In genomic region chr15:43225201-43225949, GRCh38 we compare ENCODE assay signal across 9 cellular contexts. TPM values are rescaled to one million over a fixed set of nuclear protein-coding genes. Genes with fewer than 3 reads are reported as not detected.
DNase-seq lines count a peak whose midpoint lies in the region; ATAC-seq and TF ChIP-seq lines count a peak whose summit lies in the region.
"Had no signal": no experiment of that assay in that cellular context is flagged by ENCODE, and none has a peak within 500 bp of the region (broad histone marks: within the 10 kb centered on the region; RNA-seq: fewer than 3 reads in every experiment).

No MANE protein-coding gene starts in this region.

- H3K79me2 ChIP-seq in DOHH2 (ENCODE audit: control insufficient read depth, low read length) (no peaks in the 10 kb centered on the region), PC-9 (ENCODE audit: low read depth) (no peaks in the 10 kb centered on the region)

- H3K4me1 ChIP-seq in DOHH2 (ENCODE audit: control insufficient read depth, low read length): no peaks in the 10 kb centered on the region
- H3K4me1 ChIP-seq in PC-9 (replicated peaks; ENCODE audit: insufficient read depth): peaks cover 13% of the 10 kb centered on the region

- H3K36me3 ChIP-seq in DOHH2 (ENCODE audit: control insufficient read depth, low read length): no peaks in the 10 kb centered on the region
- H3K36me3 ChIP-seq in PC-9 (ENCODE audit: low read depth): no peaks in the 10 kb centered on the region

- no peaks in the 10 kb centered on the region for H3K9me2 ChIP-seq in DOHH2 (replicated peaks; ENCODE audit: control insufficient read depth, low read length)
- H3K9me2 ChIP-seq in PC-9 (ENCODE audit: insufficient read depth): no peaks in the 10 kb centered on the region

- DNase-seq in HT-29 (ENCODE audit: low spot score) (peak; percentile 84), PC-9 (peak; percentile 43 to 45), head of caudate nucleus (peak in 33 of 42 donors; percentile 23 to 77 (median 49)), posterior vena cava (ENCODE audit: low spot score) (peak; percentile 53)
- DNase-seq in activated naive CD4-positive, alpha-beta T cell treated with anti-CD3 and anti-CD28 coated beads, Interleukin-2, amount 50 U/mL, for 16 hours: peak; percentile 25

- H2AFZ ChIP-seq in PC-9: no peak overlapping the region

- no peak overlapping the region for H3K4me3 ChIP-seq in DOHH2 (ENCODE audit: low read length)
- no peak overlapping the region for H3K4me3 ChIP-seq in PC-9

- intact Hi-C loops in PC-9 (cut with micrococcal nuclease; ENCODE audit: unreplicated experiment): loop anchor here (1.0 kb wide), 1 partner anchor 60 kb away; no protein-coding TSS in a partner anchor
- intact Hi-C loops in head of caudate nucleus (cut with DNase I): loop anchor here (5.0 kb wide), 1 partner anchor 52 kb away; no protein-coding TSS in a partner anchor
- intact Hi-C loops in posterior vena cava (cut with DNase I): loop anchor here in 1 of 2 donors (5.0 kb wide), 1 partner anchor 1103 kb away; no protein-coding TSS in a partner anchor

- ATAC-seq in GM21737 (IDR thresholded peaks at IDR 0.05; ENCODE audit: unreplicated experiment): no peak
- ATAC-seq in GM21619 (IDR thresholded peaks at IDR 0.05; ENCODE audit: unreplicated experiment): no peak

- POLR2A ChIA-PET in PC-9 (lab: Charles Lee; ENCODE audit: unreplicated experiment): interaction anchor here (0.5 to 0.6 kb wide), 4 partner anchors 20 to 86 kb away, joined by 3 to 7 read pairs (median 4); no protein-coding TSS in a partner anchor

- TF ChIP-seq CTCF in DOHH2 (IDR thresholded peaks at IDR 0.05; ENCODE audit: low read depth, low read length, poor library complexity, severe bottlenecking): peak; percentile 78
- TF ChIP-seq CTCF in PC-9 (conservative IDR thresholded peaks at IDR 0.05): peak; percentile 82

- H3K27ac ChIP-seq in DOHH2 (ENCODE audit: low read depth, low read length) (no peak overlapping the region), PC-9 (no peak overlapping the region)

- H3K4me2 ChIP-seq in DOHH2 (ENCODE audit: low read length): no peak overlapping the region
- no peak overlapping the region for H3K4me2 ChIP-seq in PC-9

- H3K9me3 ChIP-seq in DOHH2 (ENCODE audit: control insufficient read depth, insufficient read depth, low read length) (no peaks in the 10 kb centered on the region), PC-9 (ENCODE audit: insufficient read depth, low read depth) (no peaks in the 10 kb centered on the region)

- BruUV-seq in PC-9 (replicated peaks; lab: Mats Ljungman, UMichigan): no TSS peak

- no peaks in the 10 kb centered on the region for H3F3A ChIP-seq in DOHH2 (ENCODE audit: control insufficient read depth, insufficient read depth)
- peaks cover 5% of the 10 kb centered on the region; the same call in 1 of the 2 replicates for H3F3A ChIP-seq in PC-9 (ENCODE audit: insufficient read depth, low read depth)

- H4K20me1 ChIP-seq in DOHH2 (ENCODE audit: control insufficient read depth, insufficient read depth, low read depth, low read length): no peaks in the 10 kb centered on the region
- no peaks in the 10 kb centered on the region for H4K20me1 ChIP-seq in PC-9 (ENCODE audit: insufficient read depth)

- H3K27me3 ChIP-seq in DOHH2 (ENCODE audit: control insufficient read depth, low read length) (no peaks in the 10 kb centered on the region; the same call in 1 of the 2 replicates), PC-9 (ENCODE audit: insufficient read depth, low read depth) (no peaks in the 10 kb centered on the region)

- CTCF ChIA-PET in PC-9 (lab: Charles Lee): interaction anchor here (0.6 to 2.4 kb wide), 8 partner anchors 38 to 187 kb away, joined by 3 to 30 read pairs (median 5); partner anchors contain the start of gene TGM5

RNA-seq across cellular contexts. Expression of gene EPB42, which starts 4.6 kb away (rescaled TPM):
- total RNA-seq in HT-29 (2014; rRNA removed; shearing (Covaris generic)): not detected in 2 replicates
- total RNA-seq in PC-9 (2021): not detected in 2 replicates
- total RNA-seq in posterior vena cava: under 1 TPM; 0.43 to 0.65 TPM
- total RNA-seq: activated CD8-positive, alpha-beta memory T cell treated with anti-CD3 and anti-CD28 coated beads for 36 hours had no signal

RNA-seq across cellular contexts. Expression of gene CCNDBP1, which starts 40.2 kb away (rescaled TPM):
- total RNA-seq in HT-29 (2014; rRNA removed; shearing (Covaris generic)): 39.8 and 52.0 TPM in 2 replicates
- total RNA-seq in PC-9 (2021): 44.0 and 50.2 TPM in 2 replicates
- 10 to 100 TPM; 49.6 to 52.6 TPM for total RNA-seq in posterior vena cava

RNA-seq across cellular contexts. Expression of gene TGM5, which starts 41.4 kb away (rescaled TPM):
- not detected in 2 replicates for total RNA-seq in HT-29 (2014; rRNA removed; shearing (Covaris generic))
- total RNA-seq in PC-9 (2021) (0.39 and 1.7 TPM in 2 replicates), posterior vena cava (1 to 10 TPM in 1 of 2 donors, under 1 TPM in 1; 0.56 to 1.0 TPM)
- total RNA-seq: activated CD8-positive, alpha-beta memory T cell treated with anti-CD3 and anti-CD28 coated beads for 36 hours had no signal

Comparison
In these comparisons a context has a peak if more than half of its experiments do, and no peak if none do; other contexts are left out.
1. DNase-seq: peak in every context shown above with its lines; median percentile 84 in HT-29; 53 in posterior vena cava; 49 in head of caudate nucleus; 44 in PC-9; 25 in activated naive CD4-positive, alpha-beta T cell treated with anti-CD3 and anti-CD28 coated beads, Interleukin-2, amount 50 U/mL, for 16 hours.